In the genomic region with DNA sequence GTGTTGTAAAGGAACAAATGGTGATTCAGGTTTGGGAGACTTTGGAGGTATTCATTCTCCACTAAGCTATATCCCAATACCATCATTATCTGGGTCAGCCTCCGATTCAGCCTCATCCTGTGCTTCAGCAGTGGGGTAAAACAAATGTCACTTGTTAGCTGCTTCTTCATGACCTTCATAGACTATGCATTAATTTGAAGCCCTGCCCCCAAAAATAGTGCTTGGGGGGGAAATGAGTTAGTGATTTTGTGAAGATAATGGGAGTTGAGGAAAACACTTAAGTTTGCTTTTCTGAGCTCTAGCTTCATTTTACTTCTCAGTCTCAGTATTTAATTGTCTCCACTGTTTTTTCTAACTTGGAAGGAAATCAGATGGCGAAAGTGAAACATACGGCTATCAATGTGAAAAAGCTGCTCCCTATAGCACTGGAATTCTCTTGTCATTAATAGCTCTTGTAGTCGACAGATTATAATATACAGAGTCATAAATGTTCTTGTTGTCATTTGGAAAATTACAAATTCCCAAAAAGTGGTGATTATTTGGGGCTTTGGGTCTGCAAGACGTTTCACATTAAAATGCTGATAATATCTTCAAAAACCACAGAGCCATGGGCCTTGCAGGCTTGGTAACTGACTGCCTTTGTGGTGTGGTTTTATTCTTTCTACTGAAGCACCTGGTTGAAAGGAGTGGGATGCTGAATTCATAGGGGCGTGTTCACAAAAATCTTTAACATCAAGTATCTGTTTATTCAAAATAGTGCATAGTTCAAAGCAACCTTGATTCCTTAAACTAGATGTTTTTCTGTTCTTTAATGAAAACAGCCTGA, we compare ENCODE assay signal across 11 cellular contexts. TPM values are rescaled to one million over a fixed set of nuclear protein-coding genes. Genes with fewer than 3 reads are reported as not detected.
DNase-seq lines count a peak whose midpoint lies in the region; ATAC-seq and TF ChIP-seq lines count a peak whose summit lies in the region.
"Had no signal": no experiment of that assay in that cellular context is flagged by ENCODE, and none has a peak within 500 bp of the region (broad histone marks: within the 10 kb centered on the region; RNA-seq: fewer than 3 reads in every experiment).

No MANE protein-coding gene starts in this region.

- ATAC-seq in HG03097 (IDR thresholded peaks at IDR 0.05; ENCODE audit: low FRiP score, unreplicated experiment): no peak

- POLR2A ChIA-PET in CD4-positive, alpha-beta memory T cell (lab: Charles Lee; ENCODE audit: partially characterized antibody): interaction anchor here (0.6 to 13.2 kb wide), 19 partner anchors 8 to 1427 kb away, joined by 3 to 179 read pairs (median 4); partner anchors contain the start of gene PIK3R1
- POLR2A ChIA-PET in OCI-LY7 (lab: Charles Lee): interaction anchor here (0.7 to 1.0 kb wide), 4 partner anchors 16 to 544 kb away, joined by 3 read pairs; no protein-coding TSS in a partner anchor

- no TSS peak for BruUV-seq in OCI-LY7 (replicated peaks; lab: Mats Ljungman, UMichigan)

- H3K4me3 Mint-ChIP-seq in CD4-positive, alpha-beta memory T cell: peak overlapping the region; percentile 59 to 90 (median 82)

- H3K27ac Mint-ChIP-seq in CD4-positive, alpha-beta memory T cell: peak overlapping the region; percentile 86 to 97 (median 94)

- no peaks in the 10 kb centered on the region for H3K27me3 Mint-ChIP-seq in CD4-positive, alpha-beta memory T cell

- H3K4me1 ChIP-seq in CD4-positive, alpha-beta memory T cell (ENCODE audit: insufficient read depth, low read length): peaks cover 95% of the 10 kb centered on the region
- H3K4me1 ChIP-seq in rectal smooth muscle tissue (ENCODE audit: control insufficient read depth, insufficient read depth, low read length) (peaks cover 73% of the 10 kb centered on the region), OCI-LY7 (ENCODE audit: insufficient read depth, low read length, poor library complexity, severe bottlenecking) (no peaks in the 10 kb centered on the region)

- H3K9me3 ChIP-seq in CD4-positive, alpha-beta memory T cell (ENCODE audit: control insufficient read depth in 1 of 2, low read length in 2 of 2): no peaks in the 10 kb centered on the region
- no peaks in the 10 kb centered on the region for H3K9me3 ChIP-seq in OCI-LY7 (ENCODE audit: low read length)

- TF ChIP-seq CTCF in OCI-LY7 (conservative IDR thresholded peaks at IDR 0.05; ENCODE audit: low read length): no peak

- no peak overlapping the region for H2AFZ ChIP-seq in OCI-LY7 (ENCODE audit: low read length)

- H3K4me1 Mint-ChIP-seq in CD4-positive, alpha-beta memory T cell: peaks cover 78 to 98% (median 89%) of the 10 kb centered on the region in 4 donors

- H3K9ac ChIP-seq in rectal smooth muscle tissue (ENCODE audit: low read length): no peak overlapping the region

- H3K79me2 ChIP-seq in OCI-LY7 (ENCODE audit: insufficient read depth, low read depth, low read length): peaks cover 32% of the 10 kb centered on the region; the same call in 1 of the 2 replicates

- DNase-seq in CD4-positive, alpha-beta memory T cell: peak; percentile 69 to 83 (median 80)
- DNase-seq in M059J (ENCODE audit: low read depth): peak; percentile 39
- no peak for DNase-seq in caudate nucleus (lab: John Stamatoyannopoulos, UW)
- no peak for DNase-seq in NCI-H187 treated with DMSO at 0.1 percent for 48 hours (lab: John Stamatoyannopoulos, UW)
- DNase-seq in NCI-H524 (lab: John Stamatoyannopoulos, UW): no peak
- no peak for DNase-seq in OCI-LY7 (ENCODE audit: low spot score)
- DNase-seq: EL, NCI-H2171, retina had no signal

- H4K20me1 ChIP-seq in OCI-LY7 (ENCODE audit: insufficient read depth, low read length): peaks cover 33% of the 10 kb centered on the region

- H3K27ac ChIP-seq in CD4-positive, alpha-beta memory T cell (ENCODE audit: low read depth, low read length): peak overlapping the region; percentile 50
- H3K27ac ChIP-seq in caudate nucleus (ENCODE audit: low read depth, low read length): peak overlapping the region; percentile 29
- H3K27ac ChIP-seq in rectal smooth muscle tissue (ENCODE audit: low read depth, low read length): peak overlapping the region; percentile 74
- no peak overlapping the region for H3K27ac ChIP-seq in OCI-LY7 (ENCODE audit: low read depth, low read length, poor library complexity, severe bottlenecking)

- H3K9me3 Mint-ChIP-seq in CD4-positive, alpha-beta memory T cell: no peaks in the 10 kb centered on the region

- no peaks in the 10 kb centered on the region for H3K36me3 ChIP-seq in CD4-positive, alpha-beta memory T cell (ENCODE audit: insufficient read depth, low read length)
- H3K36me3 ChIP-seq in rectal smooth muscle tissue (ENCODE audit: control insufficient read depth, insufficient read depth, low read length): no peaks in the 10 kb centered on the region
- peaks cover 9% of the 10 kb centered on the region for H3K36me3 ChIP-seq in OCI-LY7 (ENCODE audit: insufficient read depth, low read length)

- no peaks in the 10 kb centered on the region for H3K9me2 ChIP-seq in OCI-LY7 (ENCODE audit: insufficient read depth, low read length)

- CTCF ChIA-PET in CD4-positive, alpha-beta memory T cell (lab: Charles Lee; ENCODE audit: partially characterized antibody): interaction anchor here (0.9 to 8.2 kb wide), 13 partner anchors 9 to 1099 kb away, joined by 3 to 124 read pairs (median 5); partner anchors contain the start of gene PIK3R1
- CTCF ChIA-PET in OCI-LY7 (lab: Charles Lee; ENCODE audit: unreplicated experiment): interaction anchor here (0.8 kb wide), 1 partner anchor 42 kb away, joined by 3 read pairs; no protein-coding TSS in a partner anchor

- intact Hi-C loops in CD4-positive, alpha-beta memory T cell (cut with micrococcal nuclease): loop anchor here (1.0 to 10.0 kb wide), 4 partner anchors 13 to 1951 kb away; partner anchors contain the start of gene PIK3R1
- intact Hi-C loops in OCI-LY7 (cut with micrococcal nuclease; ENCODE audit: unreplicated experiment): no loop called here

- no peak overlapping the region for H3K4me2 ChIP-seq in OCI-LY7 (ENCODE audit: low read length)

- peak overlapping the region; percentile 1 to 58 for H3K4me3 ChIP-seq in CD4-positive, alpha-beta memory T cell (ENCODE audit: low read length in 2 of 2)
- H3K4me3 ChIP-seq in rectal smooth muscle tissue (ENCODE audit: low read length): no peak overlapping the region
- H3K4me3 ChIP-seq in OCI-LY7 (ENCODE audit: low read depth, low read length, poor library complexity, severe bottlenecking): no peak overlapping the region

- no peaks in the 10 kb centered on the region for H3K27me3 ChIP-seq in CD4-positive, alpha-beta memory T cell (ENCODE audit: insufficient read depth, low read length)
- H3K27me3 ChIP-seq in rectal smooth muscle tissue (ENCODE audit: control insufficient read depth, insufficient read depth, low read length): no peaks in the 10 kb centered on the region

- H3K36me3 Mint-ChIP-seq in CD4-positive, alpha-beta memory T cell: peaks cover 0 to 10% of the 10 kb centered on the region in 2 donors

RNA-seq across cellular contexts. Expression of gene PIK3R1, which starts 40.0 kb away (rescaled TPM):
- total RNA-seq in CD4-positive, alpha-beta memory T cell: 100 to 1,000 TPM; 151 to 152 TPM
- 10 to 100 TPM; 92.6 to 98.3 TPM for polyA plus RNA-seq in CD4-positive, alpha-beta memory T cell
- total RNA-seq in M059J (2014; rRNA removed; shearing (Covaris generic)): 23.2 and 32.7 TPM in 2 replicates
- total RNA-seq in OCI-LY7 (2014; rRNA removed; shearing (Covaris generic)): 14.9 and 15.8 TPM in 2 replicates
- total RNA-seq in OCI-LY7 (2022): 43.4 and 45.6 TPM in 2 replicates

Comparison
In these comparisons a context has a peak if more than half of its experiments do, and no peak if none do; other contexts are left out.
1. DNase-seq: peak in CD4-positive, alpha-beta memory T cell (5 of 5) and M059J (single experiment); none in caudate nucleus (0 of 61), NCI-H187 treated with DMSO at 0.1 percent for 48 hours (single experiment), NCI-H524 (0 of 2) and OCI-LY7 (single experiment).
2. H3K4me3 ChIP-seq: peak in CD4-positive, alpha-beta memory T cell (2 of 2); none in rectal smooth muscle tissue (single experiment) and OCI-LY7 (single experiment).